In genomic region chr10:82742478-82742877, GRCh38 we compare ENCODE assay signal across 12 cellular contexts.
DNase-seq lines count a peak whose midpoint lies in the region; FAIRE-seq and TF ChIP-seq lines count a peak whose summit lies in the region.
"Had no signal": no experiment of that assay in that cellular context is flagged by ENCODE, and none has a peak within 500 bp of the region (broad histone marks: within the 10 kb centered on the region; RNA-seq: fewer than 3 reads in every experiment).

No MANE protein-coding gene starts in this region.

- no peak for TF ChIP-seq CTCF in endothelial cell of umbilical vein (IDR thresholded peaks at IDR 0.05; ENCODE audit: extremely low read depth in 1 of 2, insufficient read depth in 1 of 2, low read depth in 1 of 2, low read length in 2 of 2)
- TF ChIP-seq CTCF in GM10248 (IDR thresholded peaks at IDR 0.05; ENCODE audit: control extremely low read depth, extremely low read depth, low read depth, missing control alignments), result no peak

- H3K23ac ChIP-seq in neuronal stem cell (ENCODE audit: low read depth, low read length, poor library complexity), result no peak overlapping the region

- H3K9me3 Mint-ChIP-seq in activated T-helper 1 cell treated with anti-CD3 and anti-CD28 coated beads, Interleukin-12 subunit alpha, Interleukin-12 subunit beta, Interleukin-2, Interleukin-4 antibody, amounts not matched to agents 30 ng/mL and 10 ng/mL and 1 ng/mL, durations not matched to agents 14 hours and 24 hours and 36 hours, result no peaks in the 10 kb centered on the region
- H3K9me3 Mint-ChIP-seq: activated T-helper 2 cell treated with anti-CD3 and anti-CD28 coated beads, Interferon-gamma antibody, Interleukin-2, Interleukin-4, amounts not matched to agents 10 μg/mL and 5 μg/mL and 100 μg/mL, durations not matched to agents 14 hours and 24 hours and 36 hours had no signal

- no peak overlapping the region for H4K91ac ChIP-seq in neuronal stem cell (ENCODE audit: low read depth, low read length, poor library complexity)

- H2AFZ ChIP-seq in endothelial cell of umbilical vein (ENCODE audit: low read depth, low read length) (no peak overlapping the region), neuronal stem cell (ENCODE audit: low read length) (peak overlapping the region; percentile 62)

- intact Hi-C loops in endothelial cell of umbilical vein (cut with micrococcal nuclease), result no loop called here
- intact Hi-C loops in activated T-helper 1 cell treated with anti-CD3 and anti-CD28 coated beads, Interleukin-12 subunit alpha, Interleukin-12 subunit beta, Interleukin-2, Interleukin-4 antibody, amounts not matched to agents 30 ng/mL and 10 ng/mL and 1 ng/mL, durations not matched to agents 14 hours and 24 hours and 36 hours (cut with micrococcal nuclease), result no loop called here

- no peak overlapping the region for H2BK120ac ChIP-seq in neuronal stem cell (ENCODE audit: low read depth, low read length)

- TF ChIP-seq POLR2A in endothelial cell of umbilical vein (IDR thresholded peaks at IDR 0.05; ENCODE audit: low read depth, low read length), result no peak
- TF ChIP-seq POLR2A in erythroblast (IDR thresholded peaks at IDR 0.05; ENCODE audit: low read length), result no peak

- FAIRE-seq in endothelial cell of umbilical vein (lab: Jason Lieb, UNC), result peak; percentile 99
- FAIRE-seq: colon had no signal

- H3K27me3 Mint-ChIP-seq in activated T-helper 1 cell treated with anti-CD3 and anti-CD28 coated beads, Interleukin-12 subunit alpha, Interleukin-12 subunit beta, Interleukin-2, Interleukin-4 antibody, amounts not matched to agents 30 ng/mL and 10 ng/mL and 1 ng/mL, durations not matched to agents 14 hours and 24 hours and 36 hours (ENCODE audit: insufficient read depth), result no peaks in the 10 kb centered on the region

- POLR2A ChIA-PET in endothelial cell of umbilical vein (lab: Charles Lee), result no interaction called here
- POLR2A ChIA-PET in GM10248 (lab: Yijun Ruan, JAX), result no interaction called here

- no peak overlapping the region for H4K8ac ChIP-seq in neuronal stem cell (ENCODE audit: low read depth, low read length)

- no peak overlapping the region for H3K18ac ChIP-seq in neuronal stem cell (ENCODE audit: low read length)

- no peak overlapping the region for H3K14ac ChIP-seq in neuronal stem cell (ENCODE audit: low read length)

- no peak overlapping the region for H3K4me3 Mint-ChIP-seq in activated T-helper 1 cell treated with anti-CD3 and anti-CD28 coated beads, Interleukin-12 subunit alpha, Interleukin-12 subunit beta, Interleukin-2, Interleukin-4 antibody, amounts not matched to agents 30 ng/mL and 10 ng/mL and 1 ng/mL, durations not matched to agents 14 hours and 24 hours and 36 hours

- H3K36me3 Mint-ChIP-seq in activated T-helper 1 cell treated with anti-CD3 and anti-CD28 coated beads, Interleukin-12 subunit alpha, Interleukin-12 subunit beta, Interleukin-2, Interleukin-4 antibody, amounts not matched to agents 30 ng/mL and 10 ng/mL and 1 ng/mL, durations not matched to agents 14 hours and 24 hours and 36 hours (ENCODE audit: low read depth), result no peaks in the 10 kb centered on the region

- H3K27ac ChIP-seq in endothelial cell of umbilical vein (ENCODE audit: insufficient read depth, low read depth, low read length), result no peak overlapping the region
- no peak overlapping the region for H3K27ac ChIP-seq in neuronal stem cell (replicated peaks; ENCODE audit: low read length)
- H3K27ac ChIP-seq: C4-2B had no signal

- H3K9ac ChIP-seq in endothelial cell of umbilical vein (replicated peaks; ENCODE audit: extremely low read depth, insufficient read depth, low read length) (no peak overlapping the region), neuronal stem cell (ENCODE audit: low read depth, low read length, poor library complexity) (no peak overlapping the region)

- dilution Hi-C loops in endothelial cell of umbilical vein (cut with MboI; ENCODE audit: extremely low pct_ligation_motif_present, low sequenced_read_pairs), result no loop called here

- no peak overlapping the region for H2BK15ac ChIP-seq in neuronal stem cell (ENCODE audit: low read length)

- H3K36me3 ChIP-seq in endothelial cell of umbilical vein (ENCODE audit: control insufficient read depth in 2 of 2, extremely low read depth in 1 of 2, insufficient read depth in 2 of 2, low read length in 2 of 2), result no peaks in the 10 kb centered on the region
- H3K36me3 ChIP-seq in neuronal stem cell (replicated peaks in 1 of 2; ENCODE audit: control insufficient read depth in 2 of 2, insufficient read depth in 2 of 2, low read length in 2 of 2), result no peaks in the 10 kb centered on the region

- H3K4me2 ChIP-seq in endothelial cell of umbilical vein (ENCODE audit: insufficient read depth, low read length), result no peak overlapping the region
- H3K4me2 ChIP-seq in neuronal stem cell (ENCODE audit: insufficient read depth, low read length, poor library complexity, severe bottlenecking), result no peak overlapping the region

- no TSS peak for BruUV-seq in endothelial cell of umbilical vein (replicated peaks; lab: Mats Ljungman, UMichigan)

- H3K4me3 ChIP-seq in endothelial cell of umbilical vein (replicated peaks in 1 of 3; ENCODE audit: insufficient read depth in 1 of 3, low read depth in 1 of 3, low read length in 3 of 3) (no peak overlapping the region), neuronal stem cell (ENCODE audit: low read length in 2 of 2) (no peak overlapping the region)

- no peaks in the 10 kb centered on the region for H3K9me1 ChIP-seq in endothelial cell of umbilical vein (replicated peaks; ENCODE audit: control insufficient read depth, extremely low read depth, insufficient read depth, low read length)

- no peak overlapping the region for H3K4ac ChIP-seq in neuronal stem cell (ENCODE audit: low read length)

- H2BK5ac ChIP-seq in neuronal stem cell (ENCODE audit: low read length), result no peak overlapping the region

- H2BK12ac ChIP-seq in neuronal stem cell (ENCODE audit: low read length), result no peak overlapping the region

- H2AK5ac ChIP-seq in neuronal stem cell (ENCODE audit: low read depth, low read length), result no peak overlapping the region

- H3K4me1 Mint-ChIP-seq in activated T-helper 1 cell treated with anti-CD3 and anti-CD28 coated beads, Interleukin-12 subunit alpha, Interleukin-12 subunit beta, Interleukin-2, Interleukin-4 antibody, amounts not matched to agents 30 ng/mL and 10 ng/mL and 1 ng/mL, durations not matched to agents 14 hours and 24 hours and 36 hours (ENCODE audit: low read depth), result no peaks in the 10 kb centered on the region

- peak; percentile 29 for DNase-seq in GM04504 (ENCODE audit: low read depth)
- peak; percentile 77 for DNase-seq in RPMI7951 (ENCODE audit: low read depth)
- peak; percentile 83 for DNase-seq in endothelial cell of umbilical vein (ENCODE audit: low read depth, low spot score)
- no peak for DNase-seq in neuronal stem cell (ENCODE audit: low spot score)
- DNase-seq in GM10248 (ENCODE audit: extremely low spot score), result no peak
- DNase-seq in occipital lobe (lab: John Stamatoyannopoulos, UW), result no peak
- DNase-seq in activated T-helper 1 cell treated with anti-CD3 and anti-CD28 coated beads, Interleukin-12 subunit alpha, Interleukin-12 subunit beta, Interleukin-2, Interleukin-4 antibody, amounts not matched to agents 30 ng/mL and 10 ng/mL and 1 ng/mL, durations not matched to agents 14 hours and 24 hours and 36 hours (ENCODE audit: low spot score), result no peak
- no peak for DNase-seq in erythroblast (lab: John Stamatoyannopoulos, UW)
- DNase-seq: NCI-H1694 treated with DMSO at 0.1 percent for 48 hours had no signal

- no peaks in the 10 kb centered on the region for H3K79me1 ChIP-seq in neuronal stem cell (ENCODE audit: low read depth, low read length)

- no peak overlapping the region for H3K27ac Mint-ChIP-seq in activated T-helper 1 cell treated with anti-CD3 and anti-CD28 coated beads, Interleukin-12 subunit alpha, Interleukin-12 subunit beta, Interleukin-2, Interleukin-4 antibody, amounts not matched to agents 30 ng/mL and 10 ng/mL and 1 ng/mL, durations not matched to agents 14 hours and 24 hours and 36 hours
- H3K27ac Mint-ChIP-seq: activated T-helper 2 cell treated with anti-CD3 and anti-CD28 coated beads, Interferon-gamma antibody, Interleukin-2, Interleukin-4, amounts not matched to agents 10 μg/mL and 5 μg/mL and 100 μg/mL, durations not matched to agents 14 hours and 24 hours and 36 hours had no signal

- H3K9me3 ChIP-seq in endothelial cell of umbilical vein (replicated peaks; ENCODE audit: control insufficient read depth, insufficient read depth, low read length) (no peaks in the 10 kb centered on the region), neuronal stem cell (replicated peaks in 1 of 2; ENCODE audit: control insufficient read depth in 2 of 2, insufficient read depth in 1 of 2, low read depth in 1 of 2, low read length in 2 of 2) (no peaks in the 10 kb centered on the region)

- H3K27me3 ChIP-seq in endothelial cell of umbilical vein (ENCODE audit: control insufficient read depth in 2 of 2, insufficient read depth in 2 of 2, low read length in 2 of 2) (no peaks in the 10 kb centered on the region), neuronal stem cell (ENCODE audit: control insufficient read depth in 3 of 3, insufficient read depth in 3 of 3, low read depth in 1 of 3, low read length in 3 of 3) (no peaks in the 10 kb centered on the region)

- CTCF ChIA-PET in endothelial cell of umbilical vein (lab: Charles Lee) (interaction anchor here (0.6 to 1.3 kb wide), 2 partner anchors 13 to 18 kb away, joined by 3 read pairs; no protein-coding TSS in a partner anchor), GM10248 (lab: Yijun Ruan, JAX) (interaction anchor here (2.1 kb wide), 1 partner anchor 10 kb away, joined by 5 read pairs; no protein-coding TSS in a partner anchor)

- WGBS in neuronal stem cell (ENCODE audit: extremely low coverage in 2 of 2, insufficient read length in 2 of 2, insufficient replicate concordance in 1 of 2), 2 donors, result no CpG with 5 or more reads among the region's 4 CpGs

- H3K4me1 ChIP-seq in endothelial cell of umbilical vein (ENCODE audit: control insufficient read depth, extremely low read depth, insufficient read depth, low read length) (peaks cover 10% of the 10 kb centered on the region), neuronal stem cell (ENCODE audit: control insufficient read depth in 2 of 2, insufficient read depth in 1 of 2, low read depth in 1 of 2, low read length in 2 of 2) (peaks cover 5 to 8% of the 10 kb centered on the region in 2 donors)

- H3K79me2 ChIP-seq in endothelial cell of umbilical vein (ENCODE audit: control insufficient read depth, insufficient read depth, low read length), result no peaks in the 10 kb centered on the region

- H4K20me1 ChIP-seq in endothelial cell of umbilical vein (replicated peaks; ENCODE audit: control insufficient read depth, extremely low read depth, insufficient read depth, low read length), result no peaks in the 10 kb centered on the region

TF ChIP-seq in endothelial cell of umbilical vein, 7 proteins besides CTCF, POLR2A, EP300 and RAD21 (continues in another document):
- TF ChIP-seq, protein P1, sequence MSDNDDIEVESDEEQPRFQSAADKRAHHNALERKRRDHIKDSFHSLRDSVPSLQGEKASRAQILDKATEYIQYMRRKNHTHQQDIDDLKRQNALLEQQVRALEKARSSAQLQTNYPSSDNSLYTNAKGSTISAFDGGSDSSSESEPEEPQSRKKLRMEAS (IDR thresholded peaks at IDR 0.05; ENCODE audit: insufficient read depth, insufficient read length), result no peak
- TF ChIP-seq EZH2 (IDR thresholded peaks at IDR 0.05; ENCODE audit: borderline replicate concordance, low read depth, low read length, severe bottlenecking) (no peak), GATA2 (IDR thresholded peaks at IDR 0.05; ENCODE audit: insufficient read depth, insufficient read length, low read depth, low read length) (peak; percentile 24)

Comparison
In these comparisons a context has a peak if more than half of its experiments do, and no peak if none do; other contexts are left out.
1. DNase-seq: peak in GM04504 (single experiment), RPMI7951 (single experiment) and endothelial cell of umbilical vein (single experiment); none in neuronal stem cell (single experiment), GM10248 (single experiment), occipital lobe (single experiment), activated T-helper 1 cell treated with anti-CD3 and anti-CD28 coated beads, Interleukin-12 subunit alpha, Interleukin-12 subunit beta, Interleukin-2, Interleukin-4 antibody, amounts not matched to agents 30 ng/mL and 10 ng/mL and 1 ng/mL, durations not matched to agents 14 hours and 24 hours and 36 hours (single experiment) and erythroblast (0 of 2).